Comparison of ENCODE assay signal across 9 cellular contexts in the genomic region with DNA sequence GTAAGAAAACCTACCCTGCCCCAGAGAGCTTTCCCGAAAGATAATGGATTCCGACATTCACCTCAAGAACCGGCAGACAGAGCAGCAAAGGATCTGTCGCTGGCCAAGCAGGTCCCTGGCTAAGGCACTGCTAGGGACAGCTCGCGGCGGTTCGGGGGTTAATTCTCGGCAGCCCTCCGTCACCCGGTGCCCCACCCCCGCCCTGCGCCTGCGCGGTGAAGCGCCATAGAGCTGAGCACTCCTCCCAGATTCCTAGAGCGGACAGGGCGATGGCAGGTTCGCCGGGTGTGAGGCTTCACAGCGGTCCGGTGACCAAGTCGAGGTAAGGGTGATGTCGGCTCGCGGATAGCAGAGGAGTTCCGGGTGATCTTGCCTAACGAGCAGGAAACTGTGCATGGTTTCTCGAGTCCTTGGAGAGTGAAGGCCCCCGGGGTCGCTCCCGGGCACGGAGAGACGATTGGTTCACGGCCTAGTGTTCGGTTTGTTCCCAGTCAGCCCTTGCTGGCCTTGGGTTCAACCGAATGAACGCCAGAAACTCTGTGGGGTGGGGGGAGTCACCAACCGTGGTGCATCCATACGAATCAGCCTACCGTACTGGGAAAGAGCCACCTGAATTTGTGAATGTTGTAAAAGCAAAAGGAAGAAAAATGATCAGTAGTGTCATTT. TPM values are rescaled to one million over a fixed set of nuclear protein-coding genes. Genes with fewer than 3 reads are reported as not detected.
DNase-seq lines count a peak whose midpoint lies in the region; ATAC-seq, FAIRE-seq and TF ChIP-seq lines count a peak whose summit lies in the region.
"Had no signal": no experiment of that assay in that cellular context is flagged by ENCODE, and none has a peak within 500 bp of the region (broad histone marks: within the 10 kb centered on the region; RNA-seq: fewer than 3 reads in every experiment).

A gene (minus strand): TSS at position 160 of the 666 bp plus-strand sequence. CDS start 25,877 bp downstream, outside the sequence.

- H3K9me3 ChIP-seq in keratinocyte (ENCODE audit: control insufficient read depth, low read depth, low read length): peaks cover 2% of the 10 kb centered on the region

- H3K27ac ChIP-seq in keratinocyte (ENCODE audit: control insufficient read depth, insufficient read depth, low read length): peak within 1 kb of the TSS; percentile 95

- FAIRE-seq in keratinocyte (lab: Jason Lieb, UNC): peak; percentile 67
- FAIRE-seq: TTC549 had no signal

- H3K4me2 ChIP-seq in keratinocyte (ENCODE audit: control insufficient read depth, extremely low read depth, insufficient read depth, low read depth, low read length): peak within 1 kb of the TSS; percentile 87

- peak within 1 kb of the TSS; percentile 88 for H3K9ac ChIP-seq in keratinocyte (ENCODE audit: control insufficient read depth, extremely low read depth, insufficient read depth, low read length)

- peak within 1 kb of the TSS; percentile 80 for H3K4me3 ChIP-seq in AG09309 (ENCODE audit: control insufficient read depth, low read depth, low read length)
- H3K4me3 ChIP-seq in keratinocyte (ENCODE audit: control insufficient read depth in 2 of 3, extremely low read depth in 1 of 3, insufficient read depth in 2 of 3, low read depth in 1 of 3, low read length in 3 of 3): peak within 1 kb of the TSS; percentile 53 to 91 (median 73)

- ATAC-seq in GM19025 (IDR thresholded peaks at IDR 0.05; ENCODE audit: low read depth, unreplicated experiment): peak; percentile 85
- ATAC-seq in HG03342 (IDR thresholded peaks at IDR 0.05; ENCODE audit: unreplicated experiment): peak; percentile 91
- ATAC-seq in activated CD4-positive, CD25-positive, alpha-beta regulatory T cell treated with anti-CD3 and anti-CD28 coated beads, Interleukin-2, amount 50 U/mL, for 24 hours: peak; percentile 98

- H3K9me1 ChIP-seq in keratinocyte (ENCODE audit: control insufficient read depth, extremely low read depth, insufficient read depth, low read length): no peaks in the 10 kb centered on the region

- H3K79me2 ChIP-seq in keratinocyte (ENCODE audit: control insufficient read depth, insufficient read depth, low read length): peaks cover 69% of the 10 kb centered on the region

- DNase-seq in AG09309 (ENCODE audit: low read depth): peak; percentile 75
- DNase-seq in NCI-H446 (lab: John Stamatoyannopoulos, UW): peak; percentile 84 to 94
- DNase-seq in cerebellar cortex (ENCODE audit: low spot score): peak; percentile 97
- peak; percentile 75 for DNase-seq in keratinocyte (ENCODE audit: low read depth, low spot score)
- DNase-seq in stimulated activated CD4-positive, alpha-beta T cell treated with anti-CD3 and anti-CD28 coated beads, Interleukin-15, amount 100 ng/mL, for 1 hour (ENCODE audit: low read depth in 1 of 2, low spot score in 1 of 2): peak; percentile 94 to 97

- peaks cover 5 to 6% of the 10 kb centered on the region in 2 experiments for H3K36me3 ChIP-seq in keratinocyte (ENCODE audit: control insufficient read depth in 2 of 2, extremely low read depth in 1 of 2, insufficient read depth in 2 of 2, low read length in 2 of 2)

- no peak for TF ChIP-seq CTCF in AG09309 (IDR thresholded peaks at IDR 0.05; ENCODE audit: control insufficient read depth, insufficient read depth, low read depth, low read length, missing control alignments)
- TF ChIP-seq CTCF in keratinocyte (optimal IDR thresholded peaks at IDR 0.05 in 1 of 3, IDR thresholded peaks at IDR 0.05 in 1 of 3, conservative IDR thresholded peaks at IDR 0.05 in 1 of 3; ENCODE audit: extremely low read depth in 1 of 3, insufficient read depth in 2 of 3, low read length in 3 of 3): no peak

- peaks cover 8% of the 10 kb centered on the region for H3K4me1 ChIP-seq in keratinocyte (ENCODE audit: control insufficient read depth, extremely low read depth, insufficient read depth, low read length)

- H4K20me1 ChIP-seq in keratinocyte (ENCODE audit: control insufficient read depth, extremely low read depth, insufficient read depth, low read length): no peaks in the 10 kb centered on the region

- H2AFZ ChIP-seq in keratinocyte (ENCODE audit: control insufficient read depth, low read length): peak within 1 kb of the TSS; percentile 96

- no peaks in the 10 kb centered on the region for H3K27me3 ChIP-seq in keratinocyte (ENCODE audit: control insufficient read depth, extremely low read depth, insufficient read depth, low read length)

- dilution Hi-C loops in keratinocyte (cut with MboI; ENCODE audit: extremely low pct_ligation_motif_present, low sequenced_read_pairs): no loop called here

RNA-seq across cellular contexts. Expression of the gene that starts here (rescaled TPM):
- polyA plus RNA-seq in keratinocyte: 8.4 to 13.6 TPM (median 11.3 TPM) in 3 replicates
- polyA plus RNA-seq in keratinocyte (2011; ENCODE audit: low read depth): 4.8 TPM
- polyA plus RNA-seq in keratinocyte (2011; cell fraction: cytosol; rRNA removed): 4.4 and 5.6 TPM in 2 replicates
- polyA plus RNA-seq in keratinocyte (2011; cell fraction: nucleus; rRNA removed): 36.2 and 40.3 TPM in 2 replicates
- 7.3 and 8.2 TPM in 2 replicates for polyA plus RNA-seq in keratinocyte (2012; ENCODE audit: low replicate concordance)
- 5.1 to 14.0 TPM (median 9.7 TPM) in 3 replicates for polyA minus RNA-seq in keratinocyte
- polyA minus RNA-seq in keratinocyte (2011; cell fraction: cytosol; rRNA and poly(A)+ RNA removed): 10.9 TPM
- 13.5 and 29.1 TPM in 2 replicates for polyA minus RNA-seq in keratinocyte (2011; cell fraction: nucleus; rRNA and poly(A)+ RNA removed)

Comparison
In these comparisons a context has a peak if more than half of its experiments do, and no peak if none do; other contexts are left out.
1. Peak in every context shown above with its lines: DNase-seq, ATAC-seq, H3K4me3 ChIP-seq and H3K27ac ChIP-seq.